8 cellular contexts compared by ENCODE assay signal in the genomic region with DNA sequence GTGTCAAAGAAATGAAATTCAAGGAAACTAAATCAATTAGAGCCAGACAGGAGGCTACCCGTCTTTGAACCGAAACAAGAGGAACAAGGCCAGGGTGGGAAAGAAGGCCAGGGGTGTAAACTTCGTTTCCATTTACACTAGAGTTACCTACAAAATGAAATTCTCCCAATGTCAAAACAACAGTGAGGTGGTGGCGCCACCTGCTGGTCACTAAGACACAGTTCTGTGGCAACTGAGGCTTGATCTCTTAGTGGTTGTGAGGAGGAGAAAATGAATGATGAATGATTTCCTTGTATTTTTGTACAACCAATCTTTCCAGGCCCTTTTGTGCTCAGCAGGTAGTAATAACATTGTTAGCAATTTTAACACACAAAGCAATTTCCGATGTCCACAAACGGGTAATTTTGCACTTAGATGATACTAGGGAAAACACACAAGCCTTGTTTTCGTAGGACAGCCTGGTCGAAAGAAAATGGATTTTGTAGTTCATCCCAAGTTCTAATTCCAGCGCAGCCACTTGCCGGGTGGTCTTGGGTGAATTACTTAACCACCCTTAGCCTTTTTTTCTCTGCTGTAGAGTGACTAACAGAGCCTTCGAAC. TPM values are rescaled to one million over a fixed set of nuclear protein-coding genes. Genes with fewer than 3 reads are reported as not detected.
A peak's percentile ranks its signal among the peaks of the same experiment; 100 is the strongest.
DNase-seq lines count a peak whose midpoint lies in the region; ATAC-seq and TF ChIP-seq lines count a peak whose summit lies in the region.

No MANE protein-coding gene starts in this region.

- intact Hi-C loops in upper lobe of right lung (cut with DNase I): loop anchor here (5.0 kb wide), 1 partner anchor 407 kb away; no protein-coding TSS in a partner anchor

- H3K4me1 ChIP-seq in upper lobe of right lung: no peaks in the 10 kb centered on the region

- H3K4me3 ChIP-seq in upper lobe of right lung: no peak overlapping the region

- H3K27ac ChIP-seq in upper lobe of right lung: no peak overlapping the region

- DNase-seq in C1 segment of cervical spinal cord (lab: John Stamatoyannopoulos, UW) (peak in 8 of 14 donors; percentile 9 to 49 (median 32)), MV-4-11 (lab: John Stamatoyannopoulos, UW) (peak; percentile 62), SK-MEL-5 (ENCODE audit: low read depth, low spot score) (peak; percentile 80), glomerular visceral epithelial cell (ENCODE audit: extremely low spot score) (peak; percentile 50), pons (ENCODE audit: low spot score) (peak; percentile 77), upper lobe of right lung (peak; percentile 79)
- DNase-seq in activated naive CD4-positive, alpha-beta T cell treated with Interleukin-2 at 50 U/mL for 16 hours: peak; percentile 73

- H3K9me3 ChIP-seq in upper lobe of right lung: no peaks in the 10 kb centered on the region

- ATAC-seq in GM19397 (IDR thresholded peaks at IDR 0.05; ENCODE audit: unreplicated experiment) (peak; percentile 76), upper lobe of right lung (peak; percentile 88)

- in situ Hi-C loops in SK-MEL-5 (cut with HindIII; ENCODE audit: low pct_unique_long_range_greater_than_20kb, low sequenced_read_pairs): no loop called here

- no peaks in the 10 kb centered on the region for H3K36me3 ChIP-seq in upper lobe of right lung

- H3K27me3 ChIP-seq in upper lobe of right lung: no peaks in the 10 kb centered on the region

- peak; percentile 94 for TF ChIP-seq CTCF in upper lobe of right lung (IDR thresholded peaks at IDR 0.05)

RNA-seq across cellular contexts. Expression of a gene that starts 54.8 kb away (rescaled TPM):
- 263 and 279 TPM in 2 replicates for total RNA-seq in SK-MEL-5 (2014; rRNA removed; shearing (Covaris generic))
- polyA plus RNA-seq in SK-MEL-5 (2015; cell fraction: cytosol; rRNA removed): 211 and 261 TPM in 2 replicates
- polyA plus RNA-seq in SK-MEL-5 (2015; cell fraction: nucleus; rRNA removed): 55.8 and 73.8 TPM in 2 replicates
- total RNA-seq in upper lobe of right lung: 154 TPM
